In genomic region chr1:29248409-29248808, GRCh38 we compare ENCODE assay signal across 1 cellular context.
TF ChIP-seq lines count a peak whose summit lies in the region.

No MANE protein-coding gene starts in this region.

TF ChIP-seq in H1, 55 proteins besides CTCF, POLR2A, EP300 and RAD21:
- TF ChIP-seq CHD7 (IDR thresholded peaks at IDR 0.05; ENCODE audit: insufficient replicate concordance, low read length): no peak
- TF ChIP-seq CBX8 (IDR thresholded peaks at IDR 0.05; ENCODE audit: borderline replicate concordance, low read depth, low read length): no peak
- TF ChIP-seq EZH2 (IDR thresholded peaks at IDR 0.05; ENCODE audit: low read depth, low read length, severe bottlenecking): no peak
- no peak for TF ChIP-seq RFX5 (IDR thresholded peaks at IDR 0.05; ENCODE audit: borderline replicate concordance, low read depth, low read length)
- TF ChIP-seq TCF12 (IDR thresholded peaks at IDR 0.05; ENCODE audit: low read depth, low read length): no peak
- no peak for TF ChIP-seq HDAC6 (IDR thresholded peaks at IDR 0.05; ENCODE audit: low read depth, low read length)
- TF ChIP-seq BRCA1 (IDR thresholded peaks at IDR 0.05; ENCODE audit: low read depth, low read length): no peak
- TF ChIP-seq CHD2 (IDR thresholded peaks at IDR 0.05; ENCODE audit: low read length): no peak
- no peak for TF ChIP-seq JUN (IDR thresholded peaks at IDR 0.05; ENCODE audit: low read depth, low read length)
- no peak for TF ChIP-seq NRF1 (IDR thresholded peaks at IDR 0.05; ENCODE audit: low read depth, low read length)
- TF ChIP-seq NANOG (IDR thresholded peaks at IDR 0.05; ENCODE audit: insufficient read depth, low read depth, low read length, poor library complexity, severe bottlenecking): no peak
